8 cellular contexts compared by ENCODE assay signal in genomic region chr3:107598926-107599754, GRCh38.
DNase-seq lines count a peak whose midpoint lies in the region; ATAC-seq and TF ChIP-seq lines count a peak whose summit lies in the region.

No MANE protein-coding gene starts in this region.

- 9% methylated on average over 11 of the region's 11 CpGs for WGBS in liver

- H3K4me3 ChIP-seq in GM06990 (replicated peaks; ENCODE audit: low read depth, low read length) (peak overlapping the region; percentile 50), GM23338 (peak overlapping the region; percentile 20; the same call in 1 of the 2 replicates), liver (ENCODE audit: low read depth in 1 of 3, low read length in 3 of 3) (peak overlapping the region; percentile 43 to 59 (median 54))

- no peaks in the 10 kb centered on the region for H3K9me2 ChIP-seq in GM23338 (ENCODE audit: insufficient read depth)

- no peak overlapping the region for H2AFZ ChIP-seq in GM23338

- H3K36me3 ChIP-seq in GM06990 (ENCODE audit: control insufficient read depth, insufficient read depth, low read length) (no peaks in the 10 kb centered on the region), GM23338 (ENCODE audit: insufficient read depth) (no peaks in the 10 kb centered on the region), liver (ENCODE audit: control insufficient read depth in 4 of 4, insufficient read depth in 3 of 4, low read depth in 1 of 4, low read length in 3 of 4) (no peaks in the 10 kb centered on the region)

- H3K4me1 ChIP-seq in GM23338 (ENCODE audit: insufficient read depth) (peaks cover 57% of the 10 kb centered on the region), liver (ENCODE audit: control insufficient read depth in 4 of 4, insufficient read depth in 4 of 4, low read length in 3 of 4) (peaks cover 5 to 10% (median 6%) of the 10 kb centered on the region in 4 donors)

- peak; percentile 55 for DNase-seq in GM06990 (ENCODE audit: extremely low read depth, insufficient read length)
- peak; percentile 48 for DNase-seq in GM23338 (ENCODE audit: low spot score)
- peak; percentile 57 for DNase-seq in LHCN-M2 (ENCODE audit: low read depth)
- peak; percentile 4 to 18 for DNase-seq in activated CD4-positive, alpha-beta T cell treated with anti-CD3 and anti-CD28 coated beads for 24 hours (ENCODE audit: low read depth in 2 of 2)
- DNase-seq in dermis blood vessel endothelial cell, result peak; percentile 74
- DNase-seq in stimulated activated CD4-positive, alpha-beta T cell treated with anti-CD3 and anti-CD28 coated beads, TNF-alpha, amount 100 ng/mL, for 48 hours (ENCODE audit: low read depth in 3 of 3), result peak in 2 of 3 donors; percentile 5 to 10
- no peak for DNase-seq in cerebellar nuclear complex (lab: John Stamatoyannopoulos, UW)

- peaks cover 36% of the 10 kb centered on the region for H3K79me2 ChIP-seq in GM23338 (replicated peaks; ENCODE audit: insufficient read depth)

- H3F3A ChIP-seq in GM23338 (replicated peaks; ENCODE audit: low read depth), result no peaks in the 10 kb centered on the region

- peak overlapping the region; percentile 89 for H3K27ac Mint-ChIP-seq in GM23338

- peak overlapping the region; percentile 60 for H3K4me2 ChIP-seq in GM23338

- no peaks in the 10 kb centered on the region for H3K9me3 ChIP-seq in liver (ENCODE audit: control insufficient read depth in 4 of 4, low read length in 3 of 4)

- no peaks in the 10 kb centered on the region for H4K20me1 ChIP-seq in GM23338 (replicated peaks; ENCODE audit: insufficient read depth)

- H3K4me3 Mint-ChIP-seq in GM23338, result peak overlapping the region; percentile 52

- TF ChIP-seq CTCF in GM06990 (IDR thresholded peaks at IDR 0.05; ENCODE audit: insufficient read depth, low read length, poor library complexity, severe bottlenecking) (no peak), GM23338 (conservative IDR thresholded peaks at IDR 0.05; ENCODE audit: low read depth in 2 of 2) (no peak), liver (IDR thresholded peaks at IDR 0.05; ENCODE audit: low read depth, low read length, missing input control) (no peak)

- no peaks in the 10 kb centered on the region for H3K27me3 Mint-ChIP-seq in GM23338 (ENCODE audit: insufficient read depth, low read depth, poor library complexity)

- no peak for TF ChIP-seq RAD21 in liver (IDR thresholded peaks at IDR 0.05)

- H3K36me3 Mint-ChIP-seq in GM23338 (ENCODE audit: low read depth), result peaks cover 10% of the 10 kb centered on the region

- peaks cover 6% of the 10 kb centered on the region; the same call in 2 of the 3 replicates for H3K9me3 Mint-ChIP-seq in GM23338

- H3K9ac ChIP-seq in liver (ENCODE audit: low read depth in 1 of 2, low read length in 2 of 2), result peak overlapping the region; percentile 76 to 94

- H3K27ac ChIP-seq in GM23338 (ENCODE audit: low read depth) (peak overlapping the region; percentile 89), liver (ENCODE audit: low read depth in 1 of 2, low read length in 2 of 2) (peak overlapping the region; percentile 69 to 81)

- peaks cover 53% of the 10 kb centered on the region for H3K4me1 Mint-ChIP-seq in GM23338

- H3K27me3 ChIP-seq in GM06990 (replicated peaks; ENCODE audit: control insufficient read depth, insufficient read depth, low read length) (no peaks in the 10 kb centered on the region), GM23338 (ENCODE audit: insufficient read depth) (no peaks in the 10 kb centered on the region), liver (ENCODE audit: control insufficient read depth in 4 of 4, insufficient read depth in 4 of 4, low read length in 3 of 4) (no peaks in the 10 kb centered on the region)

- ATAC-seq in GM23338, result peak; percentile 95

TF ChIP-seq in GM23338, 12 proteins besides CTCF, POLR2A, EP300 and RAD21 (continues in another document):
- TF ChIP-seq POLR2AphosphoS5 (IDR thresholded peaks at IDR 0.05; ENCODE audit: low read depth), result no peak
- no peak for TF ChIP-seq REST (IDR thresholded peaks at IDR 0.05; ENCODE audit: unreplicated experiment)
- no peak for TF ChIP-seq ETS1 (IDR thresholded peaks at IDR 0.05)

TF ChIP-seq in liver, 16 proteins besides CTCF, POLR2A, EP300 and RAD21:
- TF ChIP-seq EGR1 (IDR thresholded peaks at IDR 0.05; ENCODE audit: low read depth in 2 of 2) (no peak), HNF4A (conservative IDR thresholded peaks at IDR 0.05) (peak; percentile 4 to 10), REST (IDR thresholded peaks at IDR 0.05) (peak; percentile 16), YY1 (IDR thresholded peaks at IDR 0.05) (peak; percentile 60), JUND (IDR thresholded peaks at IDR 0.05) (no peak), SP1 (IDR thresholded peaks at IDR 0.05) (no peak), TAF1 (conservative IDR thresholded peaks at IDR 0.05) (peak; percentile 58)
TF ChIP-seq in liver: peak in this region for 4.

Comparison
In these comparisons a context has a peak if more than half of its experiments do, and no peak if none do; other contexts are left out.
1. DNase-seq: peak in GM06990 (single experiment), GM23338 (single experiment), LHCN-M2 (single experiment), activated CD4-positive, alpha-beta T cell treated with anti-CD3 and anti-CD28 coated beads for 24 hours (2 of 2), dermis blood vessel endothelial cell (single experiment) and stimulated activated CD4-positive, alpha-beta T cell treated with anti-CD3 and anti-CD28 coated beads, TNF-alpha, amount 100 ng/mL, for 48 hours (2 of 3); none in cerebellar nuclear complex (0 of 2).
2. Peak in every context shown above with its lines, with median percentiles within 50 percentile points of each other: H3K4me3 ChIP-seq.